Comparison of ENCODE assay signal across 8 cellular contexts in genomic region chr1:24364975-24365678, GRCh38. TPM values are rescaled to one million over a fixed set of nuclear protein-coding genes. Genes with fewer than 3 reads are reported as not detected.
DNase-seq lines count a peak whose midpoint lies in the region; ATAC-seq, FAIRE-seq and TF ChIP-seq lines count a peak whose summit lies in the region.

No MANE protein-coding gene starts in this region.

- no peak overlapping the region for H3K4me3 ChIP-seq in bronchial epithelial cell (ENCODE audit: low read depth, low read length)
- no peak overlapping the region for H3K4me3 ChIP-seq in psoas muscle

- no peaks in the 10 kb centered on the region for H3K4me1 ChIP-seq in psoas muscle

- WGBS in psoas muscle, 3 donors, result 59 to 72% (median 65%) methylated on average over 11 of the region's 11 CpGs

- peaks cover 2% of the 10 kb centered on the region for H3K36me3 ChIP-seq in bronchial epithelial cell (ENCODE audit: control insufficient read depth, insufficient read depth, low read length)
- no peaks in the 10 kb centered on the region for H3K36me3 ChIP-seq in psoas muscle (ENCODE audit: insufficient read depth in 1 of 2, low read depth in 1 of 2)

- peak; percentile 58 for ATAC-seq in GM19463 (IDR thresholded peaks at IDR 0.05; ENCODE audit: unreplicated experiment)
- ATAC-seq in psoas muscle, result peak; percentile 73 to 79 (median 75)

- H3K27me3 ChIP-seq in bronchial epithelial cell (ENCODE audit: control insufficient read depth, insufficient read depth, low read length) (no peaks in the 10 kb centered on the region), psoas muscle (ENCODE audit: insufficient read depth in 3 of 3, low read length in 2 of 3) (no peaks in the 10 kb centered on the region)

- H3K9me3 ChIP-seq in psoas muscle, result no peaks in the 10 kb centered on the region

- TF ChIP-seq CTCF in AG09319 (IDR thresholded peaks at IDR 0.05; ENCODE audit: low read depth, low read length), result no peak
- no peak for TF ChIP-seq CTCF in bronchial epithelial cell (IDR thresholded peaks at IDR 0.05; ENCODE audit: insufficient read depth, low read length, severe bottlenecking)
- no peak for TF ChIP-seq CTCF in psoas muscle (IDR thresholded peaks at IDR 0.05)
- TF ChIP-seq CTCF in D721Med (IDR thresholded peaks at IDR 0.05; ENCODE audit: insufficient read depth, missing control alignments), result no peak

- DNase-seq in AG09319 (ENCODE audit: extremely low read depth, low read depth) (peak; percentile 41), NOMO-1 (lab: John Stamatoyannopoulos, UW; ENCODE audit: unreplicated experiment in 2 of 2) (peak; percentile 73 to 95), bronchial epithelial cell (ENCODE audit: low read depth) (peak; percentile 99), psoas muscle (peak in 1 of 2 donors; percentile 32), NCI-H1417 treated with DMSO at 0.1 percent for 48 hours (lab: John Stamatoyannopoulos, UW) (no peak), D721Med (ENCODE audit: insufficient read length, low spot score) (no peak), occipital lobe (lab: John Stamatoyannopoulos, UW) (no peak)

- no peak overlapping the region for H3K27ac ChIP-seq in psoas muscle

- intact Hi-C loops in psoas muscle (cut with DNase I), result no loop called here

- peak; percentile 98 for FAIRE-seq in bronchial epithelial cell (lab: Jason Lieb, UNC)
- no peak for FAIRE-seq in D721Med (lab: Jason Lieb, UNC)

RNA-seq across cellular contexts. Expression of gene GRHL3, which starts 46.0 kb away (rescaled TPM):
- total RNA-seq in bronchial epithelial cell (20.5 and 49.8 TPM in 2 replicates), psoas muscle (under 1 TPM in 1 of 4 donors, not detected in 3; 0.30 TPM), occipital lobe (not detected)
- polyA plus RNA-seq in psoas muscle, result under 1 TPM in 1 of 3 donors, not detected in 2; 0.08 TPM

RNA-seq across cellular contexts. Expression of gene STPG1, which starts 48.5 kb away (rescaled TPM):
- total RNA-seq in bronchial epithelial cell (5.3 and 6.8 TPM in 2 replicates), psoas muscle (1 to 10 TPM in 3 of 4 donors, under 1 TPM in 1; 0.89 to 3.3 (median 1.9) TPM), occipital lobe (1.9 TPM)
- 1 to 10 TPM; 1.2 to 4.2 (median 1.4) TPM for polyA plus RNA-seq in psoas muscle

RNA-seq across cellular contexts. Expression of gene NIPAL3, which starts 50.5 kb away (rescaled TPM):
- total RNA-seq in bronchial epithelial cell (21.8 and 35.8 TPM in 2 replicates), psoas muscle (10 to 100 TPM in 1 of 4 donors, 1 to 10 TPM in 3; 3.5 to 10.9 (median 5.2) TPM), occipital lobe (7.0 TPM)
- polyA plus RNA-seq in psoas muscle, result 1 to 10 TPM; 1.1 to 5.0 (median 1.8) TPM

Comparison
In these comparisons a context has a peak if more than half of its experiments do, and no peak if none do; other contexts are left out.
1. DNase-seq: peak in AG09319 (single experiment), NOMO-1 (2 of 2) and bronchial epithelial cell (single experiment); none in NCI-H1417 treated with DMSO at 0.1 percent for 48 hours (single experiment), D721Med (single experiment) and occipital lobe (single experiment).
2. RNA of gene GRHL3, which starts 46.0 kb away (total RNA-seq): 20.5 to 49.8 TPM in bronchial epithelial cell; 0.30 TPM in psoas muscle and not detected in occipital lobe (single experiment); every median in the first group is over 10 times any median in the second.